Comparison of ENCODE assay signal across 34 cellular contexts in genomic region chr3:151774910-151775309, GRCh38. TPM values are rescaled to one million over a fixed set of nuclear protein-coding genes. Genes with fewer than 3 reads are reported as not detected.
"Had no signal": no experiment of that assay in that cellular context is flagged by ENCODE, and none has a peak within 500 bp of the region (broad histone marks: within the 10 kb centered on the region; RNA-seq: fewer than 3 reads in every experiment).

No MANE protein-coding gene starts in this region.

- H3K4me2 ChIP-seq: smooth muscle cell had no signal

- H3K27ac ChIP-seq: esophagus muscularis mucosa, foreskin keratinocyte, heart right ventricle, neutrophil, psoas muscle, upper lobe of left lung, vagina, VCaP had no signal

- H3K4me3 ChIP-seq: esophagus muscularis mucosa, heart right ventricle, mucosa of descending colon, pancreas, psoas muscle, smooth muscle cell, upper lobe of left lung, vagina had no signal

- H3K4me1 Mint-ChIP-seq: activated naive CD8-positive, alpha-beta T cell treated with anti-CD3 and anti-CD28 coated beads, Interleukin-2, amount 10 ng/mL, durations not matched to agents 7 days and 5 days; stimulated activated memory B cell treated with anti-CD40 and anti-IgM and Interleukin-4, amounts not matched to agents 10 μg/mL and 1 μg/mL and 100 μg/mL, for 72 hours; stimulated activated naive CD8-positive, alpha-beta T cell treated with anti-CD3 and anti-CD28 coated beads, Interleukin-15, amount 100 ng/mL, for 72 hours had no signal

- H3K9me3 Mint-ChIP-seq: activated naive CD4-positive, alpha-beta T cell treated with anti-CD3 and anti-CD28 coated beads for 36 hours; activated naive CD8-positive, alpha-beta T cell treated with anti-CD3 and anti-CD28 coated beads, Interleukin-2, amount 10 ng/mL, durations not matched to agents 7 days and 5 days; activated T-helper 1 cell treated with anti-CD3 and anti-CD28 coated beads, Interleukin-12 subunit alpha, Interleukin-12 subunit beta, Interleukin-2, Interleukin-4 antibody, amounts not matched to agents 30 ng/mL and 10 ng/mL and 1 ng/mL, durations not matched to agents 14 hours and 24 hours and 36 hours; natural killer cell treated with Interleukin-12 subunit alpha and Interleukin-12 subunit beta and Interleukin-15 and Interleukin-18, amount 100 ng/mL, for 72 hours; stimulated activated memory B cell treated with anti-CD40 and anti-IgM and Interleukin-4, amounts not matched to agents 10 μg/mL and 1 μg/mL and 100 μg/mL, for 72 hours; stimulated activated naive CD8-positive, alpha-beta T cell treated with anti-CD3 and anti-CD28 coated beads, Interleukin-15, amount 100 ng/mL, for 72 hours had no signal

- H3K4me1 ChIP-seq: foreskin keratinocyte had no signal

- H3K36me3 Mint-ChIP-seq: activated naive CD8-positive, alpha-beta T cell treated with anti-CD3 and anti-CD28 coated beads, Interleukin-2, amount 10 ng/mL, durations not matched to agents 7 days and 5 days; natural killer cell treated with Interleukin-12 subunit alpha and Interleukin-12 subunit beta and Interleukin-15 and Interleukin-18, amount 100 ng/mL, for 72 hours; stimulated activated memory B cell treated with anti-CD40 and anti-IgM and Interleukin-4, amounts not matched to agents 10 μg/mL and 1 μg/mL and 100 μg/mL, for 72 hours had no signal

- H3K27me3 Mint-ChIP-seq: stimulated activated naive CD8-positive, alpha-beta T cell treated with anti-CD3 and anti-CD28 coated beads, Interleukin-15, amount 100 ng/mL, for 72 hours had no signal

- H3K4me3 Mint-ChIP-seq: activated naive CD4-positive, alpha-beta T cell treated with anti-CD3 and anti-CD28 coated beads for 36 hours; activated naive CD8-positive, alpha-beta T cell treated with anti-CD3 and anti-CD28 coated beads, Interleukin-2, amount 10 ng/mL, durations not matched to agents 7 days and 5 days; activated T-helper 1 cell treated with anti-CD3 and anti-CD28 coated beads, Interleukin-12 subunit alpha, Interleukin-12 subunit beta, Interleukin-2, Interleukin-4 antibody, amounts not matched to agents 30 ng/mL and 10 ng/mL and 1 ng/mL, durations not matched to agents 14 hours and 24 hours and 36 hours; natural killer cell treated with Interleukin-12 subunit alpha and Interleukin-12 subunit beta and Interleukin-15 and Interleukin-18, amount 100 ng/mL, for 72 hours; stimulated activated memory B cell treated with anti-CD40 and anti-IgM and Interleukin-4, amounts not matched to agents 10 μg/mL and 1 μg/mL and 100 μg/mL, for 72 hours; stimulated activated naive CD8-positive, alpha-beta T cell treated with anti-CD3 and anti-CD28 coated beads, Interleukin-15, amount 100 ng/mL, for 72 hours had no signal

- H3K27me3 ChIP-seq: esophagus muscularis mucosa, foreskin keratinocyte, heart right ventricle, neutrophil, pancreas, upper lobe of left lung, vagina had no signal

- H3K36me3 ChIP-seq: esophagus muscularis mucosa, heart right ventricle, neutrophil, pancreas, upper lobe of left lung, vagina had no signal

- DNase-seq: activated CD4-positive, alpha-beta T cell treated with anti-CD3 and anti-CD28 coated beads for 4 hours; activated CD4-positive, alpha-beta T cell treated with anti-CD3 and anti-CD28 coated beads, Interleukin-2, amount 50 U/mL, for 4 hours; activated CD8-positive, alpha-beta memory T cell treated with anti-CD3 and anti-CD28 coated beads for 24 hours; activated effector memory CD4-positive, alpha-beta T cell treated with anti-CD3 and anti-CD28 coated beads, Interleukin-2, amount 50 U/mL, for 16 hours; activated naive CD4-positive, alpha-beta T cell treated with anti-CD3 and anti-CD28 coated beads for 36 hours; activated naive CD8-positive, alpha-beta T cell treated with anti-CD3 and anti-CD28 coated beads, Interleukin-2, amount 10 ng/mL, durations not matched to agents 7 days and 5 days; activated T-cell treated with anti-CD3 and anti-CD28 coated beads, Interleukin-2, amount 50 U/mL, for 1 hour; amniotic stem cell; caudate nucleus; cortex of kidney; foreskin keratinocyte; heart right ventricle; left ventricle myocardium superior; mucosa of descending colon; pancreas; psoas muscle; stimulated activated CD4-positive, alpha-beta T cell treated with anti-CD3 and anti-CD28 coated beads, Interleukin-1b, Interleukin-23, amount 100 ng/mL, for 48 hours; stimulated activated CD4-positive, alpha-beta T cell treated with anti-CD3 and anti-CD28 coated beads, Interleukin-4, amount 100 ng/mL, for 4 hours; stimulated activated CD8-positive, alpha-beta memory T cell treated with anti-CD3 and anti-CD28 coated beads, Interleukin-4, amount 100 ng/mL, for 48 hours; stimulated activated naive CD8-positive, alpha-beta T cell treated with anti-CD3 and anti-CD28 coated beads, Interleukin-15, amount 100 ng/mL, for 72 hours; substantia nigra; upper lobe of left lung had no signal

- ATAC-seq: foreskin keratinocyte; heart right ventricle; left ventricle myocardium superior; mucosa of descending colon; natural killer cell treated with Interleukin-12 subunit alpha and Interleukin-12 subunit beta and Interleukin-15 and Interleukin-18, amount 100 ng/mL, for 72 hours; pancreas; psoas muscle; stimulated activated memory B cell treated with anti-CD40 and anti-IgM and Interleukin-4, amounts not matched to agents 10 μg/mL and 1 μg/mL and 100 μg/mL, for 72 hours; stimulated activated naive CD8-positive, alpha-beta T cell treated with anti-CD3 and anti-CD28 coated beads, Interleukin-15, amount 100 ng/mL, for 72 hours had no signal

- H3K27ac Mint-ChIP-seq: activated naive CD4-positive, alpha-beta T cell treated with anti-CD3 and anti-CD28 coated beads for 36 hours; activated naive CD8-positive, alpha-beta T cell treated with anti-CD3 and anti-CD28 coated beads, Interleukin-2, amount 10 ng/mL, durations not matched to agents 7 days and 5 days; activated T-helper 1 cell treated with anti-CD3 and anti-CD28 coated beads, Interleukin-12 subunit alpha, Interleukin-12 subunit beta, Interleukin-2, Interleukin-4 antibody, amounts not matched to agents 30 ng/mL and 10 ng/mL and 1 ng/mL, durations not matched to agents 14 hours and 24 hours and 36 hours; natural killer cell treated with Interleukin-12 subunit alpha and Interleukin-12 subunit beta and Interleukin-15 and Interleukin-18, amount 100 ng/mL, for 72 hours; stimulated activated memory B cell treated with anti-CD40 and anti-IgM and Interleukin-4, amounts not matched to agents 10 μg/mL and 1 μg/mL and 100 μg/mL, for 72 hours; stimulated activated naive CD8-positive, alpha-beta T cell treated with anti-CD3 and anti-CD28 coated beads, Interleukin-15, amount 100 ng/mL, for 72 hours had no signal

- H3K9me3 ChIP-seq: esophagus muscularis mucosa, heart right ventricle, mucosa of descending colon, neutrophil, pancreas, psoas muscle, upper lobe of left lung, vagina had no signal

RNA-seq across cellular contexts. Expression of gene AADAC, which starts 39.0 kb away (rescaled TPM):
- total RNA-seq: activated naive CD4-positive, alpha-beta T cell treated with anti-CD3 and anti-CD28 coated beads for 36 hours; activated naive CD8-positive, alpha-beta T cell treated with anti-CD3 and anti-CD28 coated beads, Interleukin-2, amount 10 ng/mL, durations not matched to agents 7 days and 5 days; activated T-helper 1 cell treated with anti-CD3 and anti-CD28 coated beads, Interleukin-12 subunit alpha, Interleukin-12 subunit beta, Interleukin-2, Interleukin-4 antibody, amounts not matched to agents 30 ng/mL and 10 ng/mL and 1 ng/mL, durations not matched to agents 14 hours and 24 hours and 36 hours; astrocyte; chondrocyte; esophagus muscularis mucosa; foreskin keratinocyte; myocyte; natural killer cell treated with Interleukin-12 subunit alpha and Interleukin-12 subunit beta and Interleukin-15 and Interleukin-18, amount 100 ng/mL, for 72 hours had no signal

RNA-seq across cellular contexts. Expression of gene AADACL2, which starts 41.2 kb away (rescaled TPM):
- total RNA-seq: activated naive CD4-positive, alpha-beta T cell treated with anti-CD3 and anti-CD28 coated beads for 36 hours; activated naive CD8-positive, alpha-beta T cell treated with anti-CD3 and anti-CD28 coated beads, Interleukin-2, amount 10 ng/mL, durations not matched to agents 7 days and 5 days; activated T-helper 1 cell treated with anti-CD3 and anti-CD28 coated beads, Interleukin-12 subunit alpha, Interleukin-12 subunit beta, Interleukin-2, Interleukin-4 antibody, amounts not matched to agents 30 ng/mL and 10 ng/mL and 1 ng/mL, durations not matched to agents 14 hours and 24 hours and 36 hours; astrocyte; chondrocyte; foreskin keratinocyte; heart right ventricle; left ventricle myocardium superior; lung microvascular endothelial cell; myocyte; natural killer cell treated with Interleukin-12 subunit alpha and Interleukin-12 subunit beta and Interleukin-15 and Interleukin-18, amount 100 ng/mL, for 72 hours; pancreas; psoas muscle; smooth muscle cell had no signal
